8 cellular contexts compared by ENCODE assay signal in the genomic region with DNA sequence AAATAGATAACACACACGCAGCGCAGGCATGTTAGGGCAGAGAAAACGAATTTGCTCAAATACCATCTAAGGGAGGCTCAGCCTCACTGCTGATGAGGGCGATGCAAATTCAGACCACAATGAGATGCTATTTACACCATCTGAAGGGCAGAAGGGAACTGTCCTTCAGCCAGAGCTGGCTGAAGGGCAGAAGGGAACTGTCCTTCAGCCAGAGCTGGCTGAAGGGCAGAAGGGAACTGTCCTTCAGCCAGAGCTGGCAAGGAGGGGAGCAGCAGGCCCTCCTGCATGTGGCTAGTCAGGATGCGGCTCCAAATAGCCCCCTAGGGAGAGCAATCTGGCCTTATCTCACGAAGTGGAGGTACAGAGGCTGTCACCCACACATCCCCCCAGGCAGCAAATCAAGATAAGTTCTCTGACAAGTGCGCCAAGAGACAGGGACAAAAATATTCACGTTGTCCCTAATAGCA. TPM values are rescaled to one million over a fixed set of nuclear protein-coding genes. Genes with fewer than 3 reads are reported as not detected.
A peak's percentile ranks its signal among the peaks of the same experiment; 100 is the strongest.
DNase-seq lines count a peak whose midpoint lies in the region; ATAC-seq and TF ChIP-seq lines count a peak whose summit lies in the region.

No MANE protein-coding gene starts in this region.

- intact Hi-C loops in A673 (cut with micrococcal nuclease; ENCODE audit: unreplicated experiment) = loop anchor here (10.0 kb wide), 1 partner anchor 454 kb away; no protein-coding TSS in a partner anchor
- intact Hi-C loops in lower lobe of right lung (cut with DNase I) = no loop called here

- TF ChIP-seq POLR2A in GM19099 (IDR thresholded peaks at IDR 0.05; ENCODE audit: extremely low read depth, insufficient read length, low read depth) = peak; percentile 40

- no peaks in the 10 kb centered on the region for H3K9me3 Mint-ChIP-seq in activated naive CD8-positive, alpha-beta T cell treated with anti-CD3 and anti-CD28 coated beads for 36 hours

- no peaks in the 10 kb centered on the region for H3K36me3 Mint-ChIP-seq in activated naive CD8-positive, alpha-beta T cell treated with anti-CD3 and anti-CD28 coated beads for 36 hours

- no peaks in the 10 kb centered on the region for H3K27me3 ChIP-seq in A673 (replicated peaks; ENCODE audit: insufficient read depth, low read depth, low read length, poor library complexity)
- H3K27me3 ChIP-seq in lower lobe of right lung (ENCODE audit: low read depth) = no peaks in the 10 kb centered on the region

- H3K27me3 Mint-ChIP-seq in activated naive CD8-positive, alpha-beta T cell treated with anti-CD3 and anti-CD28 coated beads for 36 hours = no peaks in the 10 kb centered on the region

- H3K27ac ChIP-seq in A673 (ENCODE audit: low read depth, low read length, poor library complexity, severe bottlenecking) (peak overlapping the region; percentile 64), lower lobe of right lung (peak overlapping the region; percentile 75)

- POLR2A ChIA-PET in A673 (lab: Charles Lee; ENCODE audit: low non-redundant PET) = interaction anchor here (0.6 kb wide), 1 partner anchor 54 kb away, joined by 4 read pairs; no protein-coding TSS in a partner anchor

- peaks cover 10% of the 10 kb centered on the region for H3K4me1 Mint-ChIP-seq in activated naive CD8-positive, alpha-beta T cell treated with anti-CD3 and anti-CD28 coated beads for 36 hours

- BruUV-seq in A673 (replicated peaks; lab: Mats Ljungman, UMichigan) = no TSS peak

- H3K36me3 ChIP-seq in A673 (ENCODE audit: insufficient read depth, low read length, poor library complexity, severe bottlenecking) (no peaks in the 10 kb centered on the region), lower lobe of right lung (no peaks in the 10 kb centered on the region)

- no peak for TF ChIP-seq CTCF in A673 (conservative IDR thresholded peaks at IDR 0.05; ENCODE audit: low read depth, low read length)
- no peak for TF ChIP-seq CTCF in lower lobe of right lung (IDR thresholded peaks at IDR 0.05)

- CTCF ChIA-PET in A673 (lab: Charles Lee) = interaction anchor here (0.6 kb wide), 1 partner anchor 60 kb away, joined by 6 read pairs; no protein-coding TSS in a partner anchor

- H3K4me3 ChIP-seq in A673 (ENCODE audit: low read depth, low read length, poor library complexity, severe bottlenecking) (peak overlapping the region; percentile 56), lower lobe of right lung (peak overlapping the region; percentile 61)

- peaks cover 15% of the 10 kb centered on the region for H3K4me1 ChIP-seq in A673 (ENCODE audit: insufficient read depth, low read length, poor library complexity, severe bottlenecking)
- H3K4me1 ChIP-seq in lower lobe of right lung = peaks cover 24% of the 10 kb centered on the region

- H3K4me3 Mint-ChIP-seq in activated naive CD8-positive, alpha-beta T cell treated with anti-CD3 and anti-CD28 coated beads for 36 hours = peak overlapping the region; percentile 74

- ATAC-seq in HG03280 (IDR thresholded peaks at IDR 0.05; ENCODE audit: unreplicated experiment) (peak; percentile 62), lower lobe of right lung (peak; percentile 48 to 57)

- peak overlapping the region; percentile 83 for H3K27ac Mint-ChIP-seq in activated naive CD8-positive, alpha-beta T cell treated with anti-CD3 and anti-CD28 coated beads for 36 hours

- H3K9me3 ChIP-seq in A673 (ENCODE audit: low read depth, low read length, poor library complexity, severe bottlenecking) (no peaks in the 10 kb centered on the region), lower lobe of right lung (no peaks in the 10 kb centered on the region)

- DNase-seq in A673 (ENCODE audit: low spot score) = no peak
- DNase-seq in activated naive CD8-positive, alpha-beta T cell treated with anti-CD3 and anti-CD28 coated beads for 36 hours = no peak
- DNase-seq in lower lobe of right lung = no peak
- no peak for DNase-seq in foreskin melanocyte
- DNase-seq in NCI-H2171 treated with DMSO at 0.1 percent for 48 hours (lab: John Stamatoyannopoulos, UW) = no peak
- no peak for DNase-seq in retina

RNA-seq across cellular contexts. Expression of a gene that starts 7.5 kb away (rescaled TPM):
- total RNA-seq in A673 (2021) (53.3 and 64.2 TPM in 2 replicates), lower lobe of right lung (48.0 TPM)
- 10 to 100 TPM; 10.9 to 11.4 TPM for total RNA-seq in activated naive CD8-positive, alpha-beta T cell treated with anti-CD3 and anti-CD28 coated beads for 36 hours

RNA-seq across cellular contexts. Expression of a gene that starts 22.5 kb away (rescaled TPM):
- not detected in 2 replicates for total RNA-seq in A673 (2021)
- total RNA-seq in activated naive CD8-positive, alpha-beta T cell treated with anti-CD3 and anti-CD28 coated beads for 36 hours = under 1 TPM; 0.25 to 0.36 TPM
- total RNA-seq in lower lobe of right lung = 295 TPM

RNA-seq across cellular contexts. Expression of a gene that starts 25.4 kb away (rescaled TPM):
- total RNA-seq in A673 (2021) (665 and 701 TPM in 2 replicates), lower lobe of right lung (77.1 TPM)
- 100 to 1,000 TPM; 168 to 176 TPM for total RNA-seq in activated naive CD8-positive, alpha-beta T cell treated with anti-CD3 and anti-CD28 coated beads for 36 hours

RNA-seq across cellular contexts. Expression of a gene that starts 48.1 kb away (rescaled TPM):
- total RNA-seq in A673 (2021) (1.0 TPM in 2 replicates), lower lobe of right lung (1.2 TPM)
- total RNA-seq in activated naive CD8-positive, alpha-beta T cell treated with anti-CD3 and anti-CD28 coated beads for 36 hours = under 1 TPM in 1 of 2 experiments, not detected in 1; 0.19 TPM

RNA-seq across cellular contexts. Expression of a gene that starts 48.3 kb away (rescaled TPM):
- total RNA-seq in A673 (2021) = not detected in 2 replicates
- not detected for total RNA-seq in activated naive CD8-positive, alpha-beta T cell treated with anti-CD3 and anti-CD28 coated beads for 36 hours
- total RNA-seq in lower lobe of right lung = 0.86 TPM

Comparison
In these comparisons a context has a peak if more than half of its experiments do, and no peak if none do; other contexts are left out.
1. RNA of a gene that starts 22.5 kb away (total RNA-seq): 295 TPM in lower lobe of right lung (single experiment); 0.25 to 0.36 TPM in activated naive CD8-positive, alpha-beta T cell treated with anti-CD3 and anti-CD28 coated beads for 36 hours and not detected in A673; every median in the first group is over 100 times any median in the second.